Comparison of ENCODE assay signal across 9 cellular contexts in genomic region chr10:27258838-27259532, GRCh38. TPM values are rescaled to one million over a fixed set of nuclear protein-coding genes. Genes with fewer than 3 reads are reported as not detected.
DNase-seq lines count a peak whose midpoint lies in the region; ATAC-seq, FAIRE-seq and TF ChIP-seq lines count a peak whose summit lies in the region.
"Had no signal": no experiment of that assay in that cellular context is flagged by ENCODE, and none has a peak within 500 bp of the region (broad histone marks: within the 10 kb centered on the region; RNA-seq: fewer than 3 reads in every experiment).

No MANE protein-coding gene starts in this region.

- H4K20me1 ChIP-seq in K562 (replicated peaks; ENCODE audit: control insufficient read depth, insufficient read depth, low read length): no peaks in the 10 kb centered on the region

- peaks cover 23% of the 10 kb centered on the region for H3K4me1 Mint-ChIP-seq in stimulated activated naive CD8-positive, alpha-beta T cell treated with anti-CD3 and anti-CD28 coated beads, Interleukin-15, Interleukin-2, amounts not matched to agents 100 ng/mL and 50 ng/mL, for 24 hours (ENCODE audit: low read depth)

- TF ChIP-seq POLR2A in K562 (conservative IDR thresholded peaks at IDR 0.05): no peak

- no peak for TF ChIP-seq RAD21 in K562 (CRISPR knock-in tag; conservative IDR thresholded peaks at IDR 0.05 in 1 of 2, IDR thresholded peaks at IDR 0.05 in 1 of 2)

- peaks cover 4 to 5% of the 10 kb centered on the region in 2 experiments; a peak in 4 of 5 replicates for H3K27me3 ChIP-seq in K562 (ENCODE audit: control insufficient read depth in 2 of 2, insufficient read depth in 2 of 2, low read length in 2 of 2)

- POLR2A ChIA-PET in K562 (lab: Yijun Ruan, JAX): interaction anchor here (0.6 kb wide), 3 partner anchors 79 to 1034 kb away, joined by 3 to 4 read pairs (median 4); no protein-coding TSS in a partner anchor

- FAIRE-seq in K562 (lab: Jason Lieb, UNC): no peak
- FAIRE-seq: TTC549 had no signal

- in situ Hi-C loops in K562 (cut with MboI): no loop called here

- H3K4me3 ChIP-seq in K562: no peak overlapping the region

- CTCF ChIA-PET in K562 (lab: Yijun Ruan, JAX; ENCODE audit: low intra/inter-chr PET ratio): no interaction called here

- H3K4me1 ChIP-seq in K562 (replicated peaks in 1 of 2; ENCODE audit: control insufficient read depth in 2 of 2, insufficient read depth in 2 of 2, low read length in 2 of 2): peaks cover 0 to 4% of the 10 kb centered on the region in 2 experiments; a peak in 1 of 5 replicates

- peak overlapping the region; percentile 86 for H3K4me3 Mint-ChIP-seq in stimulated activated naive CD8-positive, alpha-beta T cell treated with anti-CD3 and anti-CD28 coated beads, Interleukin-15, Interleukin-2, amounts not matched to agents 100 ng/mL and 50 ng/mL, for 24 hours

- H3K27ac Mint-ChIP-seq in stimulated activated naive CD8-positive, alpha-beta T cell treated with anti-CD3 and anti-CD28 coated beads, Interleukin-15, Interleukin-2, amounts not matched to agents 100 ng/mL and 50 ng/mL, for 24 hours: peak overlapping the region; percentile 68

- no peak overlapping the region for H3K27ac ChIP-seq in K562 (ENCODE audit: extremely low read depth, low read depth, low read length)

- TF ChIP-seq CTCF in K562 (IDR thresholded peaks at IDR 0.05 in 2 of 3, conservative IDR thresholded peaks at IDR 0.05 in 1 of 3; ENCODE audit: insufficient read depth in 2 of 3, low read depth in 1 of 3, low read length in 3 of 3): no peak

- H3K79me2 ChIP-seq in K562 (ENCODE audit: control insufficient read depth, insufficient read depth, low read length): no peaks in the 10 kb centered on the region

- ATAC-seq in HG03521 (IDR thresholded peaks at IDR 0.05; ENCODE audit: unreplicated experiment) (peak; percentile 73), K562 (no peak), left colon (peak; percentile 80), HG03108 (IDR thresholded peaks at IDR 0.05; ENCODE audit: unreplicated experiment) (no peak)

- no peak overlapping the region for H3K9ac ChIP-seq in K562 (ENCODE audit: insufficient read depth in 1 of 2, low read depth in 2 of 2, low read length in 2 of 2)

- no peak overlapping the region for H3K4me2 ChIP-seq in K562 (ENCODE audit: insufficient read depth, low read length)

- H3K9me3 Mint-ChIP-seq in stimulated activated naive CD8-positive, alpha-beta T cell treated with anti-CD3 and anti-CD28 coated beads, Interleukin-15, Interleukin-2, amounts not matched to agents 100 ng/mL and 50 ng/mL, for 24 hours: peaks cover 4% of the 10 kb centered on the region

- 61% methylated on average over 32 of the region's 65 CpGs for WGBS in K562 (ENCODE audit: insufficient coverage, low coverage, missing lambda C conversion rate)

- DNase-seq in NCI-H748 (lab: John Stamatoyannopoulos, UW; ENCODE audit: unreplicated experiment): peak; percentile 22
- DNase-seq in NCI-H748 treated with DMSO at 0.1 percent for 48 hours (lab: John Stamatoyannopoulos, UW): no peak
- DNase-seq in K562 (ENCODE audit: extremely low read depth in 1 of 4, low spot score in 3 of 4): no peak
- no peak for DNase-seq in left colon
- no peak for DNase-seq in NCI-H187 treated with DMSO at 0.1 percent for 48 hours (lab: John Stamatoyannopoulos, UW)

- peaks cover 7% of the 10 kb centered on the region for H3K36me3 Mint-ChIP-seq in stimulated activated naive CD8-positive, alpha-beta T cell treated with anti-CD3 and anti-CD28 coated beads, Interleukin-15, Interleukin-2, amounts not matched to agents 100 ng/mL and 50 ng/mL, for 24 hours (ENCODE audit: low read depth)

- no peak overlapping the region for H2AFZ ChIP-seq in K562 (ENCODE audit: low read depth, low read length)

- no peak for TF ChIP-seq EP300 in K562 (IDR thresholded peaks at IDR 0.05; ENCODE audit: low read length)

- no peaks in the 10 kb centered on the region for H3K9me1 ChIP-seq in K562 (ENCODE audit: control insufficient read depth, insufficient read depth, low read length)

- peaks cover 2% of the 10 kb centered on the region; the same call in 1 of the 2 replicates for H3K9me3 ChIP-seq in K562 (replicated peaks; ENCODE audit: control insufficient read depth, insufficient read depth, low read depth, low read length)

- H3K27me3 Mint-ChIP-seq in stimulated activated naive CD8-positive, alpha-beta T cell treated with anti-CD3 and anti-CD28 coated beads, Interleukin-15, Interleukin-2, amounts not matched to agents 100 ng/mL and 50 ng/mL, for 24 hours: peaks cover 56% of the 10 kb centered on the region

- intact Hi-C loops in K562 (cut with micrococcal nuclease) (no loop called here), left colon (cut with DNase I, micrococcal nuclease) (no loop called here)

- no TSS peak for BruUV-seq in K562 (replicated peaks; lab: Mats Ljungman, UMichigan)

- no peaks in the 10 kb centered on the region for H3K36me3 ChIP-seq in K562 (ENCODE audit: control insufficient read depth, insufficient read depth, low read length)

TF ChIP-seq in K562, 482 proteins besides CTCF, POLR2A, EP300 and RAD21:
- 0 out of 2 replicates have a peak, but pooled peaks have one; percentile 13 for TF ChIP-seq ZBTB33 (CRISPR knock-in tag; IDR thresholded peaks at IDR 0.05)
- no peak for TF ChIP-seq RB1 (IDR thresholded peaks at IDR 0.05; ENCODE audit: low read depth)

RNA-seq across cellular contexts. Expression of gene ACBD5, which starts 18.4 kb away (rescaled TPM):
- total RNA-seq in K562 (2011; cell fraction: chromatin; rRNA removed; ENCODE audit: low replicate concordance): 4.2 and 9.1 TPM in 2 replicates
- total RNA-seq in K562 (2011; cell fraction: nucleolus; rRNA removed): 3.2 and 3.8 TPM in 2 replicates
- 3.8 and 5.0 TPM in 2 replicates for total RNA-seq in K562 (2011; cell fraction: nucleoplasm; rRNA removed)
- total RNA-seq in K562 (2014; rRNA removed): 7.8 and 9.9 TPM in 2 replicates
- total RNA-seq in K562 (2014; rRNA removed; fragmentation: Illumina TruSeq; extraction: Trizol): 10.3 TPM in 2 replicates
- total RNA-seq in K562 (2015; rRNA removed; fragmentation: Illumina TruSeq; extraction: Trizol): 10.1 and 10.3 TPM in 2 replicates
- total RNA-seq in K562 (2021): 8.4 and 8.7 TPM in 2 replicates
- 7.4 and 7.9 TPM in 2 replicates for polyA plus RNA-seq in K562 (2011; rRNA removed)
- polyA plus RNA-seq in K562 (2011; cell fraction: cytosol; rRNA removed): 1.6 and 4.7 TPM in 2 replicates
- polyA plus RNA-seq in K562 (2011; cell fraction: nucleus; rRNA removed): 3.2 and 4.5 TPM in 2 replicates
- 5.4 and 6.1 TPM in 2 replicates for polyA plus RNA-seq in K562 (2012)
- polyA plus RNA-seq in K562 (2014; fragmentation: Illumina TruSeq; extraction: Trizol): 7.6 and 8.5 TPM in 2 replicates
- 1 to 10 TPM; 1.5 to 2.2 TPM for polyA plus RNA-seq in K562 (2014; fragmentation: Nextera tagmentation; extraction: Ambion mirVana)
- 5.1 and 6.1 TPM in 2 replicates for polyA plus RNA-seq in K562 (2014; rRNA removed)
- polyA minus RNA-seq in K562 (2011; rRNA and poly(A)+ RNA removed): 8.9 and 10.8 TPM in 2 replicates
- polyA minus RNA-seq in K562 (2011; cell fraction: cytosol; rRNA and poly(A)+ RNA removed): 4.4 and 6.7 TPM in 2 replicates
- 2.2 and 6.0 TPM in 2 replicates for polyA minus RNA-seq in K562 (2011; cell fraction: nucleus; rRNA and poly(A)+ RNA removed)
- total RNA-seq in left colon: 10 to 100 TPM; 36.3 to 39.4 TPM

Comparison
In these comparisons a context has a peak if more than half of its experiments do, and no peak if none do; other contexts are left out.
1. ATAC-seq: peak in HG03521 (single experiment) and left colon (single experiment); none in K562 (single experiment) and HG03108 (single experiment).